7 cellular contexts compared by ENCODE assay signal in genomic region chr12:117963836-117964235, GRCh38. TPM values are rescaled to one million over a fixed set of nuclear protein-coding genes. Genes with fewer than 3 reads are reported as not detected.
"Had no signal": no experiment of that assay in that cellular context is flagged by ENCODE, and none has a peak within 500 bp of the region (broad histone marks: within the 10 kb centered on the region; RNA-seq: fewer than 3 reads in every experiment).

No MANE protein-coding gene starts in this region.

- H3K4me3 Mint-ChIP-seq: IgD-negative memory B cell had no signal

- DNase-seq: IMR-90, KBM-7 had no signal

- H3K27ac Mint-ChIP-seq: IgD-negative memory B cell had no signal

- H3K4me3 ChIP-seq: K562 had no signal

- ATAC-seq: HepG2, K562 had no signal

- H3K27ac ChIP-seq: HL-60 had no signal

RNA-seq across cellular contexts. Expression of gene KSR2, which starts 5.0 kb away (rescaled TPM):
- total RNA-seq: HT1080, IMR-90, K562 had no signal
- polyA plus RNA-seq: HepG2, IgD-negative memory B cell, IMR-90, K562 had no signal
